21 cellular contexts compared by ENCODE assay signal in genomic region chr2:63992061-63992685, GRCh38. TPM values are rescaled to one million over a fixed set of nuclear protein-coding genes. Genes with fewer than 3 reads are reported as not detected.
DNase-seq lines count a peak whose midpoint lies in the region; ATAC-seq and TF ChIP-seq lines count a peak whose summit lies in the region.
"Had no signal": no experiment of that assay in that cellular context is flagged by ENCODE, and none has a peak within 500 bp of the region (broad histone marks: within the 10 kb centered on the region; RNA-seq: fewer than 3 reads in every experiment).

No MANE protein-coding gene starts in this region.

- no peaks in the 10 kb centered on the region for H3K9me2 ChIP-seq in SK-N-SH

- H2AFZ ChIP-seq in SK-N-SH (ENCODE audit: low read depth): no peak overlapping the region
- H2AFZ ChIP-seq: GM23248 had no signal

- H3K4me3 ChIP-seq in SK-N-SH (ENCODE audit: low read depth in 2 of 2, low read length in 1 of 2) (no peak overlapping the region), H7 (ENCODE audit: insufficient read depth, low read depth, low read length) (no peak overlapping the region)
- H3K4me3 ChIP-seq: GM23248, K562, SK-N-MC had no signal

- 83% methylated on average over 13 of the region's 13 CpGs for WGBS in SK-N-SH (ENCODE audit: low lambda C conversion rate)

- no peak overlapping the region for H3K4me2 ChIP-seq in SK-N-SH

- DNase-seq in SK-N-SH: no peak
- peak; percentile 47 for DNase-seq in iris pigment epithelial cell (ENCODE audit: low read depth)
- no peak for DNase-seq in germinal center (ENCODE audit: low spot score)
- no peak for DNase-seq in activated CD4-positive, alpha-beta T cell treated with anti-CD3 and anti-CD28 coated beads for 36 hours
- no peak for DNase-seq in activated naive CD4-positive, alpha-beta T cell treated with anti-CD3 and anti-CD28 coated beads for 36 hours
- no peak for DNase-seq in H7
- DNase-seq: 8988T, DND-41, GDM1, GM23248, HFFc6, NCI-H1436 treated with DMSO at 0.1 percent for 48 hours, NCI-H226 had no signal

- peaks cover 0 to 15% of the 10 kb centered on the region in 2 experiments for H3K36me3 ChIP-seq in SK-N-SH (replicated peaks in 1 of 2; ENCODE audit: control insufficient read depth in 1 of 2, insufficient read depth in 2 of 2, low read length in 1 of 2)
- no peaks in the 10 kb centered on the region for H3K36me3 ChIP-seq in H7 (replicated peaks; ENCODE audit: control insufficient read depth, insufficient read depth, low read length)

- no peaks in the 10 kb centered on the region for H3F3A ChIP-seq in SK-N-SH (replicated peaks; ENCODE audit: insufficient read depth)

- ATAC-seq in SK-N-SH treated with all-trans-retinoic acid at 6 μM for 48 hours: no peak
- ATAC-seq in activated CD4-positive, alpha-beta T cell treated with anti-CD3 and anti-CD28 coated beads for 36 hours: no peak
- ATAC-seq: K562, Panc1, Right ventricle myocardium inferior had no signal

- no peaks in the 10 kb centered on the region for H3K27me3 Mint-ChIP-seq in activated CD4-positive, alpha-beta T cell treated with anti-CD3 and anti-CD28 coated beads for 36 hours
- H3K27me3 Mint-ChIP-seq in activated naive CD4-positive, alpha-beta T cell treated with anti-CD3 and anti-CD28 coated beads for 36 hours (ENCODE audit: low read depth): no peaks in the 10 kb centered on the region

- intact Hi-C loops in activated CD4-positive, alpha-beta T cell treated with anti-CD3 and anti-CD28 coated beads for 36 hours (cut with DNase I, micrococcal nuclease): no loop called here
- intact Hi-C loops in activated naive CD4-positive, alpha-beta T cell treated with anti-CD3 and anti-CD28 coated beads for 36 hours (cut with micrococcal nuclease): no loop called here

- peaks cover 15% of the 10 kb centered on the region for H3K9me3 Mint-ChIP-seq in activated CD4-positive, alpha-beta T cell treated with anti-CD3 and anti-CD28 coated beads for 36 hours (ENCODE audit: low read depth)
- H3K9me3 Mint-ChIP-seq in activated naive CD4-positive, alpha-beta T cell treated with anti-CD3 and anti-CD28 coated beads for 36 hours: peaks cover 14% of the 10 kb centered on the region

- no peak for TF ChIP-seq EP300 in SK-N-SH (IDR thresholded peaks at IDR 0.05; ENCODE audit: borderline replicate concordance in 1 of 2, low read depth in 1 of 2, low read length in 1 of 2)

- H3K79me2 ChIP-seq in SK-N-SH (ENCODE audit: insufficient read depth): peaks cover 42% of the 10 kb centered on the region

- H3K27ac ChIP-seq in SK-N-SH (ENCODE audit: low read depth in 2 of 2, low read length in 1 of 2): no peak overlapping the region
- H3K27ac ChIP-seq: GM23248, HL-60, SK-N-MC had no signal

- CTCF ChIA-PET in SK-N-SH (lab: Yijun Ruan, JAX): no interaction called here
- CTCF ChIA-PET in activated CD4-positive, alpha-beta T cell treated with anti-CD3 and anti-CD28 coated beads for 36 hours (lab: Charles Lee): interaction anchor here (0.6 kb wide), 1 partner anchor 24 kb away, joined by 3 read pairs; no protein-coding TSS in a partner anchor
- CTCF ChIA-PET in activated naive CD4-positive, alpha-beta T cell treated with anti-CD3 and anti-CD28 coated beads for 36 hours (lab: Charles Lee): no interaction called here

- no peaks in the 10 kb centered on the region; a peak in 1 of 4 replicates for H3K4me1 ChIP-seq in SK-N-SH (ENCODE audit: control insufficient read depth in 1 of 2, insufficient read depth in 2 of 2, low read depth in 1 of 2, low read length in 1 of 2)

- no peaks in the 10 kb centered on the region for H4K20me1 ChIP-seq in SK-N-SH (ENCODE audit: insufficient read depth)

- POLR2A ChIA-PET in SK-N-SH (lab: Yijun Ruan, JAX): no interaction called here
- POLR2A ChIA-PET in activated CD4-positive, alpha-beta T cell treated with anti-CD3 and anti-CD28 coated beads for 36 hours (lab: Charles Lee): interaction anchor here (0.6 kb wide), 1 partner anchor 12 kb away, joined by 3 read pairs; no protein-coding TSS in a partner anchor

- TF ChIP-seq RAD21 in SK-N-SH (IDR thresholded peaks at IDR 0.05; ENCODE audit: low read length): no peak

- no peaks in the 10 kb centered on the region for H3K27me3 ChIP-seq in SK-N-SH (ENCODE audit: insufficient read depth)
- no peaks in the 10 kb centered on the region for H3K27me3 ChIP-seq in H7 (ENCODE audit: control insufficient read depth, insufficient read depth, low read length)

- peaks cover 16% of the 10 kb centered on the region for H3K4me1 Mint-ChIP-seq in activated CD4-positive, alpha-beta T cell treated with anti-CD3 and anti-CD28 coated beads for 36 hours
- peaks cover 17% of the 10 kb centered on the region for H3K4me1 Mint-ChIP-seq in activated naive CD4-positive, alpha-beta T cell treated with anti-CD3 and anti-CD28 coated beads for 36 hours (ENCODE audit: low read depth)
- H3K4me1 Mint-ChIP-seq: CD14-positive monocyte had no signal

- no peak for TF ChIP-seq CTCF in SK-N-SH (IDR thresholded peaks at IDR 0.05)

- no peak overlapping the region for H3K4me3 Mint-ChIP-seq in activated CD4-positive, alpha-beta T cell treated with anti-CD3 and anti-CD28 coated beads for 36 hours
- H3K4me3 Mint-ChIP-seq in activated naive CD4-positive, alpha-beta T cell treated with anti-CD3 and anti-CD28 coated beads for 36 hours: no peak overlapping the region
- H3K4me3 Mint-ChIP-seq: CD14-positive monocyte, HFFc6 had no signal

- H3K27ac Mint-ChIP-seq in activated CD4-positive, alpha-beta T cell treated with anti-CD3 and anti-CD28 coated beads for 36 hours: no peak overlapping the region
- no peak overlapping the region for H3K27ac Mint-ChIP-seq in activated naive CD4-positive, alpha-beta T cell treated with anti-CD3 and anti-CD28 coated beads for 36 hours
- H3K27ac Mint-ChIP-seq: CD14-positive monocyte, HFFc6 had no signal

- H3K36me3 Mint-ChIP-seq in activated CD4-positive, alpha-beta T cell treated with anti-CD3 and anti-CD28 coated beads for 36 hours (ENCODE audit: low read depth): peaks cover 17% of the 10 kb centered on the region
- peaks cover 11% of the 10 kb centered on the region for H3K36me3 Mint-ChIP-seq in activated naive CD4-positive, alpha-beta T cell treated with anti-CD3 and anti-CD28 coated beads for 36 hours (ENCODE audit: low read depth)

- H3K9ac ChIP-seq in SK-N-SH: no peak overlapping the region
- H3K9ac ChIP-seq: GM23248 had no signal

- no peaks in the 10 kb centered on the region for H3K9me3 ChIP-seq in SK-N-SH

TF ChIP-seq in SK-N-SH treated with all-trans-retinoic acid at 6 μM for 48 hours, 23 proteins besides CTCF, POLR2A, EP300 and RAD21 (continues in another document):
- no peak for TF ChIP-seq CSRNP3 (CRISPR knock-in tag; IDR thresholded peaks at IDR 0.05)
- no peak for TF ChIP-seq ESRRG (CRISPR knock-in tag; IDR thresholded peaks at IDR 0.05)
- TF ChIP-seq GLIS3 (CRISPR knock-in tag; IDR thresholded peaks at IDR 0.05): no peak

TF ChIP-seq in SK-N-SH, 30 proteins besides CTCF, POLR2A, EP300 and RAD21:
- no peak for TF ChIP-seq FOXJ3 (CRISPR knock-in tag; IDR thresholded peaks at IDR 0.05)

TF ChIP-seq in PFSK-1, 5 proteins besides CTCF, POLR2A, EP300 and RAD21:
- TF ChIP-seq REST (IDR thresholded peaks at IDR 0.05; ENCODE audit: insufficient read depth in 1 of 2, low read depth in 2 of 2, low read length in 2 of 2) (no peak), SIN3A (IDR thresholded peaks at IDR 0.05; ENCODE audit: borderline replicate concordance, insufficient read depth, low read length) (0 out of 2 replicates have a peak, but pooled peaks have one; percentile 13)
TF ChIP-seq in PFSK-1: peak in this region for 1.

RNA-seq across cellular contexts. Expression of gene VPS54, which starts 27.1 kb away (rescaled TPM):
- polyA plus RNA-seq in SK-N-SH (2012; rRNA removed): 5.3 and 8.0 TPM in 2 replicates
- polyA plus RNA-seq in SK-N-SH (2012; cell fraction: cytosol; rRNA removed): 7.9 and 8.5 TPM in 2 replicates
- polyA plus RNA-seq in SK-N-SH (2012; cell fraction: nucleus; rRNA removed): 4.8 and 13.6 TPM in 2 replicates
- polyA plus RNA-seq in PFSK-1 (2012; ENCODE audit: insufficient read length, low read depth): 8.2 TPM
- total RNA-seq in activated CD4-positive, alpha-beta T cell treated with anti-CD3 and anti-CD28 coated beads for 36 hours: 10 to 100 TPM in 1 of 2 experiments, 1 to 10 TPM in 1; 9.0 to 11.7 TPM
- total RNA-seq in activated naive CD4-positive, alpha-beta T cell treated with anti-CD3 and anti-CD28 coated beads for 36 hours: 1 to 10 TPM; 7.0 to 7.7 TPM
- total RNA-seq in H7 (2014; rRNA removed; shearing (Covaris generic)): 19.9 and 26.3 TPM in 2 replicates
